ENCODE assay signal across 1 cellular context in the genomic region with DNA sequence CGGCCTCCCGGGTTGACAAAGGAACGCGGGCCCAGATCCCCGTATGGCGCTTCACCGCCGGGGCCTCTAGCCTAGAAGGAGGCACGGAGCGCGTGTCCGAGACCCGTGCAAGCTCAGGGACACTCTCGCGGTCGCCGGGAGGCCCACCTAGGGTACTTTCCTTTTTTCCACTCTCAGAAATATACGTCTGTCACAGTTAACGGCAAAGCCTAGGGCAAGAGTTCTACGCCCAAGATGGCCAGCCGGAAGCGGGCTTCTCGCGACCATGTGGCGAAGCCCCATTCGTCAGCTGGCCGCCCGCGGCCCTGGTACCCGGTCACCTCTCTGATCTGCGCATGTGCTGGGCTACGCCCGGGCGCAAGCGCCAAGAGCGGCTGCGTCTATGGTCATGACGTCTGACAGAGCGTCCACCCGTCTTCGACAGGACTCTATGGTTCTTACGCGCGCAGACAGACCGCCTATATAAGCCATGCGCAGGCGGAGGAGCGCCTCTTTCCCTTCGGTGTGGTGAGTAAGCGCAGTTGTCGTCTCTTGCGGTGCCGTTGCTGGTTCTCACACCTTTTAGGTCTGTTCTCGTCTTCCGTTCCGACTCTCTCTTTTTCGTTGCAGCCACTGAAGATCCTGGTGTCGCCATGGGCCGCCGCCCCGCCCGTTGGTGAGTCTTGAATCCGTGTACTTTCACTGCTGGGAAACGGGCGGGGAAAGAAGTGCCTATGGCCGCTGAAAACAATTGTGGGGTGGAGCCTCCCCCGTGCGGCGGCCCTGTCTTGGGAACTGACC.
TF ChIP-seq lines count a peak whose summit lies in the region.

Gene RPL10, plus strand, starts transcription at position 490 of the 780 bp plus-strand sequence. Its CDS starts 143 bp downstream, at position 633.

TF ChIP-seq in K562, 482 proteins besides CTCF, POLR2A, EP300 and RAD21 (continued from another document and continues in another):
- TF ChIP-seq MNT (conservative IDR thresholded peaks at IDR 0.05) (peak; percentile 14 to 41; a peak in 3 of 4 replicates), SP2 (IDR thresholded peaks at IDR 0.05; ENCODE audit: extremely low read depth, low read depth, low read length, poor library complexity, severe bottlenecking) (peak; percentile 98), SREBF1 (IDR thresholded peaks at IDR 0.05; ENCODE audit: borderline replicate concordance, low read depth, low read length) (no peak), XRCC4 (IDR thresholded peaks at IDR 0.05; ENCODE audit: extremely low read depth, insufficient read depth, insufficient read length) (no peak), JUN (IDR thresholded peaks at IDR 0.05; ENCODE audit: borderline replicate concordance, low read depth, low read length) (no peak; the same call in 1 of the 2 replicates), JUN (CRISPR knock-in tag; IDR thresholded peaks at IDR 0.05; ENCODE audit: borderline replicate concordance) (no peak; the same call in 1 of the 2 replicates), ZNF184 (CRISPR knock-in tag; IDR thresholded peaks at IDR 0.05) (no peak), ZNF318 (IDR thresholded peaks at IDR 0.05; ENCODE audit: borderline replicate concordance in 1 of 2, low read depth in 1 of 2) (no peak; a peak in 2 of 4 replicates), SNIP1 (IDR thresholded peaks at IDR 0.05; ENCODE audit: low read depth) (peak; percentile 95), ZKSCAN1 (IDR thresholded peaks at IDR 0.05; ENCODE audit: low read depth, low read length) (peak; percentile 73; the same call in 1 of the 2 replicates), ARID2 (IDR thresholded peaks at IDR 0.05) (no peak), AFF4 (CRISPR knock-in tag; IDR thresholded peaks at IDR 0.05) (peak; percentile 99), ZNF695 (CRISPR knock-in tag; IDR thresholded peaks at IDR 0.05) (no peak), CGGBP1 (CRISPR knock-in tag; IDR thresholded peaks at IDR 0.05) (0 out of 2 replicates have a peak, but pooled peaks have one; percentile 70), E2F4 (CRISPR knock-in tag; IDR thresholded peaks at IDR 0.05; ENCODE audit: low read depth) (peak; percentile 14; the same call in 1 of the 2 replicates), ETV5 (CRISPR knock-in tag; IDR thresholded peaks at IDR 0.05; ENCODE audit: low read depth) (peak; percentile 94), BRF1 (IDR thresholded peaks at IDR 0.05; ENCODE audit: borderline replicate concordance, extremely low read depth, insufficient read length) (no peak), ZNF175 (CRISPR knock-in tag; IDR thresholded peaks at IDR 0.05; ENCODE audit: low read depth) (no peak), TBL1XR1 (IDR thresholded peaks at IDR 0.05; ENCODE audit: low read length in 2 of 2) (peak in 1 of 2 experiments; percentile 24; a peak in 2 of 4 replicates)
- TF ChIP-seq, protein P1, sequence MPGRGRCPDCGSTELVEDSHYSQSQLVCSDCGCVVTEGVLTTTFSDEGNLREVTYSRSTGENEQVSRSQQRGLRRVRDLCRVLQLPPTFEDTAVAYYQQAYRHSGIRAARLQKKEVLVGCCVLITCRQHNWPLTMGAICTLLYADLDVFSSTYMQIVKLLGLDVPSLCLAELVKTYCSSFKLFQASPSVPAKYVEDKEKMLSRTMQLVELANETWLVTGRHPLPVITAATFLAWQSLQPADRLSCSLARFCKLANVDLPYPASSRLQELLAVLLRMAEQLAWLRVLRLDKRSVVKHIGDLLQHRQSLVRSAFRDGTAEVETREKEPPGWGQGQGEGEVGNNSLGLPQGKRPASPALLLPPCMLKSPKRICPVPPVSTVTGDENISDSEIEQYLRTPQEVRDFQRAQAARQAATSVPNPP (IDR thresholded peaks at IDR 0.05; ENCODE audit: borderline replicate concordance, insufficient read depth, insufficient read length): no peak
- TF ChIP-seq, protein P2, sequence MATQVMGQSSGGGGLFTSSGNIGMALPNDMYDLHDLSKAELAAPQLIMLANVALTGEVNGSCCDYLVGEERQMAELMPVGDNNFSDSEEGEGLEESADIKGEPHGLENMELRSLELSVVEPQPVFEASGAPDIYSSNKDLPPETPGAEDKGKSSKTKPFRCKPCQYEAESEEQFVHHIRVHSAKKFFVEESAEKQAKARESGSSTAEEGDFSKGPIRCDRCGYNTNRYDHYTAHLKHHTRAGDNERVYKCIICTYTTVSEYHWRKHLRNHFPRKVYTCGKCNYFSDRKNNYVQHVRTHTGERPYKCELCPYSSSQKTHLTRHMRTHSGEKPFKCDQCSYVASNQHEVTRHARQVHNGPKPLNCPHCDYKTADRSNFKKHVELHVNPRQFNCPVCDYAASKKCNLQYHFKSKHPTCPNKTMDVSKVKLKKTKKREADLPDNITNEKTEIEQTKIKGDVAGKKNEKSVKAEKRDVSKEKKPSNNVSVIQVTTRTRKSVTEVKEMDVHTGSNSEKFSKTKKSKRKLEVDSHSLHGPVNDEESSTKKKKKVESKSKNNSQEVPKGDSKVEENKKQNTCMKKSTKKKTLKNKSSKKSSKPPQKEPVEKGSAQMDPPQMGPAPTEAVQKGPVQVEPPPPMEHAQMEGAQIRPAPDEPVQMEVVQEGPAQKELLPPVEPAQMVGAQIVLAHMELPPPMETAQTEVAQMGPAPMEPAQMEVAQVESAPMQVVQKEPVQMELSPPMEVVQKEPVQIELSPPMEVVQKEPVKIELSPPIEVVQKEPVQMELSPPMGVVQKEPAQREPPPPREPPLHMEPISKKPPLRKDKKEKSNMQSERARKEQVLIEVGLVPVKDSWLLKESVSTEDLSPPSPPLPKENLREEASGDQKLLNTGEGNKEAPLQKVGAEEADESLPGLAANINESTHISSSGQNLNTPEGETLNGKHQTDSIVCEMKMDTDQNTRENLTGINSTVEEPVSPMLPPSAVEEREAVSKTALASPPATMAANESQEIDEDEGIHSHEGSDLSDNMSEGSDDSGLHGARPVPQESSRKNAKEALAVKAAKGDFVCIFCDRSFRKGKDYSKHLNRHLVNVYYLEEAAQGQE (CRISPR knock-in tag; IDR thresholded peaks at IDR 0.05; ENCODE audit: low read depth): 0 out of 2 replicates have a peak, but pooled peaks have one; percentile 3
- TF ChIP-seq, protein P3, sequence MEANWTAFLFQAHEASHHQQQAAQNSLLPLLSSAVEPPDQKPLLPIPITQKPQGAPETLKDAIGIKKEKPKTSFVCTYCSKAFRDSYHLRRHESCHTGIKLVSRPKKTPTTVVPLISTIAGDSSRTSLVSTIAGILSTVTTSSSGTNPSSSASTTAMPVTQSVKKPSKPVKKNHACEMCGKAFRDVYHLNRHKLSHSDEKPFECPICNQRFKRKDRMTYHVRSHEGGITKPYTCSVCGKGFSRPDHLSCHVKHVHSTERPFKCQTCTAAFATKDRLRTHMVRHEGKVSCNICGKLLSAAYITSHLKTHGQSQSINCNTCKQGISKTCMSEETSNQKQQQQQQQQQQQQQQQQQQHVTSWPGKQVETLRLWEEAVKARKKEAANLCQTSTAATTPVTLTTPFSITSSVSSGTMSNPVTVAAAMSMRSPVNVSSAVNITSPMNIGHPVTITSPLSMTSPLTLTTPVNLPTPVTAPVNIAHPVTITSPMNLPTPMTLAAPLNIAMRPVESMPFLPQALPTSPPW (CRISPR knock-in tag; IDR thresholded peaks at IDR 0.05): peak; percentile 33
- TF ChIP-seq, protein P4, sequence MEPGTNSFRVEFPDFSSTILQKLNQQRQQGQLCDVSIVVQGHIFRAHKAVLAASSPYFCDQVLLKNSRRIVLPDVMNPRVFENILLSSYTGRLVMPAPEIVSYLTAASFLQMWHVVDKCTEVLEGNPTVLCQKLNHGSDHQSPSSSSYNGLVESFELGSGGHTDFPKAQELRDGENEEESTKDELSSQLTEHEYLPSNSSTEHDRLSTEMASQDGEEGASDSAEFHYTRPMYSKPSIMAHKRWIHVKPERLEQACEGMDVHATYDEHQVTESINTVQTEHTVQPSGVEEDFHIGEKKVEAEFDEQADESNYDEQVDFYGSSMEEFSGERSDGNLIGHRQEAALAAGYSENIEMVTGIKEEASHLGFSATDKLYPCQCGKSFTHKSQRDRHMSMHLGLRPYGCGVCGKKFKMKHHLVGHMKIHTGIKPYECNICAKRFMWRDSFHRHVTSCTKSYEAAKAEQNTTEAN (CRISPR knock-in tag; IDR thresholded peaks at IDR 0.05): peak; percentile 94
